13 cellular contexts compared by ENCODE assay signal in the genomic region with DNA sequence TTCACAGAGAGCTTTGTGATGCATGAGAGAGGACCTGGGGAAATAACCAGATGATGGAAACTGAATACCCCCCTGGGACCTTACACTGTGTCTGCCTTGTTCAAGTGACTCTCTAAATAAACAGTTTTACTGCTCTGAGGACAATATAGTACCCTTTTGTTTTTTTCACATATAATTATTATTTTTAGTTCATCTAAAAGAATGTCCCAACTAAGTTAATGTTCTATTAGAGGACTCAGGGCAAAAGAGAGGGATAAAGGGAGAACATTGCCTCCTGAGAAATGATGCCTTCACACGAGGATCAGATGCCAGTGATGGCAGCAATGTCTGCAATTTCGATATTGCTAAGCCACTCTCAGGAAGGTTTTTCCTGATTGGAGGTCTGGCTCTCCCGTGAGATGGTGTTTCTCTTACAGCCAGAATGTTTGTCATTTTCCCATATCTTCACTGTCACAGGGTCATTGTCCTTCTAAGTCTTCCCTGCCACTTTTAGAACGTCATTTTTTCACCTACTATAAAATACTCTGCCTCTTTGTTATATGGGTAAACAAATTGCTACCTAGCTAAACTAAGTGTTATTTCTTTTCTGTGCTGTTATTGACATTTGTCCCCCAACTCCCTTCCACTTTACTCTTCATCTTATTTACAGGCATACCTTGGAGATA.
DNase-seq lines count a peak whose midpoint lies in the region; ATAC-seq and TF ChIP-seq lines count a peak whose summit lies in the region.
"Had no signal": no experiment of that assay in that cellular context is flagged by ENCODE, and none has a peak within 500 bp of the region (broad histone marks: within the 10 kb centered on the region; RNA-seq: fewer than 3 reads in every experiment).

No MANE protein-coding gene starts in this region.

- H3K27me3 Mint-ChIP-seq in nephron progenitor cell (ENCODE audit: low read depth, poor library complexity) = no peaks in the 10 kb centered on the region
- H3K27me3 Mint-ChIP-seq: CD4-positive, CD25-positive, alpha-beta regulatory T cell had no signal

- H3K4me1 Mint-ChIP-seq in nephron progenitor cell = peaks cover 35% of the 10 kb centered on the region

- DNase-seq in DMS79 treated with DMSO at 0.1 percent for 48 hours (lab: John Stamatoyannopoulos, UW) = peak; percentile 96
- peak; percentile 18 for DNase-seq in NCI-H510A (lab: John Stamatoyannopoulos, UW)
- DNase-seq in nephron progenitor cell = peak; percentile 11
- no peak for DNase-seq in T-helper 1 cell
- DNase-seq in activated effector memory CD4-positive, alpha-beta T cell treated with Interleukin-2 at 50 U/mL for 16 hours = no peak
- DNase-seq: activated CD8-positive, alpha-beta memory T cell treated with anti-CD3 and anti-CD28 coated beads, Interleukin-2, amount 50 U/mL, for 4 hours; amniotic stem cell; CD4-positive, CD25-positive, alpha-beta regulatory T cell; dorsolateral prefrontal cortex; foreskin keratinocyte had no signal

- peak overlapping the region; percentile 87 for H3K27ac Mint-ChIP-seq in nephron progenitor cell
- H3K27ac Mint-ChIP-seq: CD4-positive, CD25-positive, alpha-beta regulatory T cell had no signal

- no peak overlapping the region for H3K4me3 Mint-ChIP-seq in nephron progenitor cell
- H3K4me3 Mint-ChIP-seq: CD4-positive, CD25-positive, alpha-beta regulatory T cell had no signal

- no peak for TF ChIP-seq CTCF in nephron progenitor cell (IDR thresholded peaks at IDR 0.05)

- ATAC-seq in HG03378 (IDR thresholded peaks at IDR 0.05; ENCODE audit: unreplicated experiment) = peak; percentile 71
- no peak for ATAC-seq in GM18909 (IDR thresholded peaks at IDR 0.05; ENCODE audit: poor library complexity, unreplicated experiment)
- ATAC-seq in GM21528 (IDR thresholded peaks at IDR 0.05; ENCODE audit: low FRiP score, unreplicated experiment) = no peak
- ATAC-seq: foreskin keratinocyte had no signal

- H3K9me3 Mint-ChIP-seq in nephron progenitor cell = peaks cover 24% of the 10 kb centered on the region

- H3K36me3 Mint-ChIP-seq in nephron progenitor cell (ENCODE audit: low read depth) = peaks cover 31% of the 10 kb centered on the region

Comparison
In these comparisons a context has a peak if more than half of its experiments do, and no peak if none do; other contexts are left out.
1. DNase-seq: peak in DMS79 treated with DMSO at 0.1 percent for 48 hours (single experiment), NCI-H510A (single experiment) and nephron progenitor cell (single experiment); none in T-helper 1 cell (0 of 5) and activated effector memory CD4-positive, alpha-beta T cell treated with Interleukin-2 at 50 U/mL for 16 hours (single experiment).